18 cellular contexts compared by ENCODE assay signal in genomic region chr16:57108432-57108831, GRCh38. TPM values are rescaled to one million over a fixed set of nuclear protein-coding genes. Genes with fewer than 3 reads are reported as not detected.
DNase-seq lines count a peak whose midpoint lies in the region; ATAC-seq, FAIRE-seq and TF ChIP-seq lines count a peak whose summit lies in the region.
"Had no signal": no experiment of that assay in that cellular context is flagged by ENCODE, and none has a peak within 500 bp of the region (broad histone marks: within the 10 kb centered on the region; RNA-seq: fewer than 3 reads in every experiment).

No MANE protein-coding gene starts in this region.

- H4K20me1 ChIP-seq in GM12878 (ENCODE audit: control insufficient read depth, insufficient read depth), result no peaks in the 10 kb centered on the region

- H3K4me3 ChIP-seq in HEK293 (ENCODE audit: low read depth, low read length) (no peak overlapping the region), GM12878 (no peak overlapping the region), neutrophil (ENCODE audit: low read depth in 1 of 2, low read length in 1 of 2) (no peak overlapping the region)
- H3K4me3 ChIP-seq: A549, BLaER1 had no signal

- H3K9me3 ChIP-seq in HEK293 (ENCODE audit: control insufficient read depth, insufficient read depth, low read depth, low read length) (no peaks in the 10 kb centered on the region), GM12878 (replicated peaks; ENCODE audit: control insufficient read depth, insufficient read depth, low read length) (no peaks in the 10 kb centered on the region), neutrophil (no peaks in the 10 kb centered on the region)
- H3K9me3 ChIP-seq: A549, BLaER1 had no signal

- BruUV-seq in GM12878 (replicated peaks; lab: Mats Ljungman, UMichigan), result no TSS peak

- no peak overlapping the region for H3K27ac ChIP-seq in HEK293 (ENCODE audit: extremely low read depth, low read depth, low read length)
- H3K27ac ChIP-seq in GM12878 (ENCODE audit: control insufficient read depth, insufficient read depth), result no peak overlapping the region
- peak overlapping the region; percentile 64 for H3K27ac ChIP-seq in neutrophil
- H3K27ac ChIP-seq: A549, BLaER1, HL-60 had no signal

- H3K9ac ChIP-seq in GM12878 (ENCODE audit: control insufficient read depth, insufficient read depth, low read length), result no peak overlapping the region
- H3K9ac ChIP-seq: BLaER1 had no signal

- no peak for ATAC-seq in GM12878
- no peak for ATAC-seq in HG03135 (IDR thresholded peaks at IDR 0.05; ENCODE audit: unreplicated experiment)
- ATAC-seq: A549 had no signal

- WGBS in GM12878 (ENCODE audit: insufficient coverage, insufficient replicate concordance, low lambda C conversion rate, missing lambda C conversion rate), result 64% methylated on average over 1 of the region's 1 CpG

- TF ChIP-seq CTCF in HEK293 (tag by site-specific recombination; IDR thresholded peaks at IDR 0.05), result no peak
- TF ChIP-seq CTCF in GM12878 (IDR thresholded peaks at IDR 0.05 in 2 of 3, conservative IDR thresholded peaks at IDR 0.05 in 1 of 3; ENCODE audit: control insufficient read depth in 2 of 3, extremely low read depth in 1 of 3, insufficient read depth in 1 of 3, low read depth in 3 of 3, low read length in 3 of 3), result no peak
- no peak for TF ChIP-seq CTCF in neutrophil (IDR thresholded peaks at IDR 0.05)

- no peak overlapping the region for H3K4me2 ChIP-seq in GM12878 (ENCODE audit: control insufficient read depth, insufficient read depth)
- H3K4me2 ChIP-seq: A549, BLaER1 had no signal

- RAD21 ChIA-PET in GM12878 (lab: Charles Lee; ENCODE audit: unreplicated experiment), result no interaction called here

- DNase-seq in GM12878 (ENCODE audit: low read depth, low spot score) (no peak), kidney glomerular epithelial cell (lab: John Stamatoyannopoulos, UW) (no peak), Ammon's horn (ENCODE audit: low spot score) (no peak)
- DNase-seq: AML-193; CD4-positive, alpha-beta memory T cell; DMS153; DMS79 treated with DMSO at 0.1 percent for 48 hours; GF-D8; H9; KBM-7 had no signal

- CTCF ChIA-PET in HEK293 (lab: Yijun Ruan, JAX), result no interaction called here
- CTCF ChIA-PET in GM12878 (lab: Yijun Ruan, JAX), result no interaction called here

- H3K36me3 ChIP-seq in HEK293 (ENCODE audit: control insufficient read depth in 2 of 2, insufficient read depth in 1 of 2, low read length in 2 of 2) (no peaks in the 10 kb centered on the region), GM12878 (ENCODE audit: control insufficient read depth in 2 of 2, insufficient read depth in 2 of 2, low read length in 1 of 2) (no peaks in the 10 kb centered on the region), neutrophil (peaks cover 7% of the 10 kb centered on the region)

- H3K4me1 ChIP-seq in HEK293 (ENCODE audit: control insufficient read depth, insufficient read depth, low read length) (peaks cover 3% of the 10 kb centered on the region; the same call in 1 of the 2 replicates), GM12878 (ENCODE audit: control insufficient read depth, insufficient read depth, low read length) (peaks cover 28% of the 10 kb centered on the region), neutrophil (ENCODE audit: control insufficient read depth in 1 of 2, insufficient read depth in 1 of 2, low read depth in 1 of 2, low read length in 1 of 2) (peaks cover 84 to 90% of the 10 kb centered on the region in 2 experiments)

- no peaks in the 10 kb centered on the region for H3K79me2 ChIP-seq in GM12878 (ENCODE audit: control insufficient read depth, insufficient read depth, low read length)

- FAIRE-seq in GM12878 (lab: Jason Lieb, UNC), result no peak
- FAIRE-seq: A549, GM19239, H1 had no signal

- TF ChIP-seq EP300 in GM12878 (IDR thresholded peaks at IDR 0.05; ENCODE audit: borderline replicate concordance in 1 of 2, control insufficient read depth in 1 of 2, low read depth in 2 of 2, low read length in 2 of 2), result no peak

- no peaks in the 10 kb centered on the region for H3K27me3 ChIP-seq in GM12878 (replicated peaks in 1 of 2; ENCODE audit: control insufficient read depth in 2 of 2, insufficient read depth in 2 of 2, low read length in 1 of 2)
- no peaks in the 10 kb centered on the region for H3K27me3 ChIP-seq in neutrophil
- H3K27me3 ChIP-seq: BLaER1 had no signal

- intact Hi-C loops in GM12878 (cut with micrococcal nuclease; ENCODE audit: unreplicated experiment), result no loop called here

- POLR2A ChIA-PET in HEK293 (lab: Yijun Ruan, JAX), result no interaction called here
- POLR2A ChIA-PET in GM12878 (lab: Charles Lee), result no interaction called here

- SMC1A ChIA-PET in GM12878 (lab: Charles Lee; ENCODE audit: uncharacterized antibody, unreplicated experiment), result no interaction called here

- in situ Hi-C loops in GM12878 (cut with MboI), result no loop called here

- TF ChIP-seq RAD21 in GM12878 (IDR thresholded peaks at IDR 0.05; ENCODE audit: insufficient read depth, low read depth, low read length), result no peak

- H2AFZ ChIP-seq in GM12878 (ENCODE audit: control insufficient read depth, low read depth, low read length), result no peak overlapping the region

- TF ChIP-seq POLR2A in GM12878 (IDR thresholded peaks at IDR 0.05; ENCODE audit: low read depth, low read length), result no peak

TF ChIP-seq in HEK293, 187 proteins besides CTCF, POLR2A, EP300 and RAD21 (continues in another document):
- TF ChIP-seq PRDM4 (tag by site-specific recombination; IDR thresholded peaks at IDR 0.05), result no peak
- TF ChIP-seq FEZF1 (tag by site-specific recombination; IDR thresholded peaks at IDR 0.05), result no peak

TF ChIP-seq in GM12878, 131 proteins besides CTCF, POLR2A, EP300 and RAD21:
- TF ChIP-seq RUNX3 (IDR thresholded peaks at IDR 0.05; ENCODE audit: low read length), result no peak
- TF ChIP-seq ATF2 (IDR thresholded peaks at IDR 0.05; ENCODE audit: low read length), result no peak
- 0 out of 2 replicates have a peak, but pooled peaks have one; percentile 22 for TF ChIP-seq FOXK2 (IDR thresholded peaks at IDR 0.05)

RNA-seq across cellular contexts. Expression of gene CPNE2, which starts 16.0 kb away (rescaled TPM):
- 7.8 and 9.0 TPM in 2 replicates for total RNA-seq in GM12878 (2013; cell fraction: nucleolus; rRNA removed)
- total RNA-seq in GM12878 (2014; rRNA removed) (13.6 and 14.5 TPM in 2 replicates), GM12878 (2014; rRNA removed; fragmentation: Illumina TruSeq; extraction: Trizol) (9.8 and 10.5 TPM in 2 replicates), GM12878 (2021) (13.7 and 14.5 TPM in 2 replicates)
- 5.7 TPM for polyA plus RNA-seq in GM12878 (2011; ENCODE audit: low read depth)
- polyA plus RNA-seq in GM12878 (2011; rRNA removed) (3.4 and 7.7 TPM in 2 replicates), GM12878 (2014; fragmentation: Illumina TruSeq; extraction: Trizol) (16.9 and 18.5 TPM in 2 replicates), GM12878 (2014; fragmentation: Nextera tagmentation; extraction: Ambion mirVana) (1 to 10 TPM; 4.8 to 5.6 TPM), GM12878 (2014; rRNA removed) (22.1 and 23.5 TPM in 2 replicates), GM12878 (2016; fragmentation: Nextera tagmentation; extraction: Ambion mirVana) (10 to 100 TPM in 1 of 2 experiments, 1 to 10 TPM in 1; 3.1 to 10.0 TPM)
- 8.4 and 10.6 TPM in 2 replicates for polyA plus RNA-seq in GM12878 (2011; cell fraction: cytosol; rRNA removed)
- polyA plus RNA-seq in GM12878 (2011; cell fraction: nucleus; rRNA removed), result 4.7 and 6.0 TPM in 2 replicates
- 7.1 and 12.0 TPM in 2 replicates for polyA plus RNA-seq in GM12878 (2012)
- 5.6 and 8.1 TPM in 2 replicates for polyA minus RNA-seq in GM12878 (2011; rRNA and poly(A)+ RNA removed)
- 2.5 and 2.8 TPM in 2 replicates for polyA minus RNA-seq in GM12878 (2011; cell fraction: cytosol; rRNA and poly(A)+ RNA removed)
- 2.1 and 5.5 TPM in 2 replicates for polyA minus RNA-seq in GM12878 (2011; cell fraction: nucleus; rRNA and poly(A)+ RNA removed)
